In the genomic region with DNA sequence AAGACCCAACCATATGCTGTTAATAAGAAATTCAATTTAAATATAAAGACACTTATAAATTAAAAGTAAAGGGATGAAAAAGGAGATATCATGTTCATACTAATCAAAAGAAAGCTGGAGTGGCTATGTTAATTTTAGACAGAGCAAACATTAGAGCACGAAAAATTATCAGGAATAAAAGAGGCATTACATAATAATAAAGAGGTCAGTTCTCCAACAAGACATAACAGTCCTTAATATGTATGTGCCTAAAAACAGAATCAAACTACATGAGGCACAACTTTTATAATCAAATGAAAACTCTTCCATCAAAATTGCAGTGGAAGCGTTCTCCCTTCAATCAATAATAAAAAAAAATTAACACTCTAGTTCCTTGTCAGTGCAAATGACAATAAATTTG, we compare ENCODE assay signal across 24 cellular contexts.
"Had no signal": no experiment of that assay in that cellular context is flagged by ENCODE, and none has a peak within 500 bp of the region (broad histone marks: within the 10 kb centered on the region; RNA-seq: fewer than 3 reads in every experiment).

No MANE protein-coding gene starts in this region.

- H3K27ac Mint-ChIP-seq: immature natural killer cell; mesothelial cell of epicardium; stimulated activated effector memory CD8-positive, alpha-beta T cell treated with anti-CD3 and anti-CD28 coated beads, Interleukin-12 subunit alpha, Interleukin-12 subunit beta, amount 100 ng/mL, for 72 hours; stimulated activated naive CD8-positive, alpha-beta T cell treated with anti-CD3 and anti-CD28 coated beads, Interleukin-15, amount 100 ng/mL, for 72 hours; type B pancreatic cell had no signal

- H3K9me3 Mint-ChIP-seq: immature natural killer cell; natural killer cell treated with Interleukin-12 subunit alpha and Interleukin-12 subunit beta and Interleukin-15 and Interleukin-18, amount 100 ng/mL, for 72 hours; stimulated activated effector memory CD8-positive, alpha-beta T cell treated with anti-CD3 and anti-CD28 coated beads, Interleukin-12 subunit alpha, Interleukin-12 subunit beta, amount 100 ng/mL, for 72 hours had no signal

- H3K27ac ChIP-seq: left ventricle myocardium inferior, ovary, prostate gland, skin epidermis, spleen, tibial nerve, uterus had no signal

- H3K27me3 ChIP-seq: ovary, spleen, tibial nerve, uterus had no signal

- H3K36me3 ChIP-seq: ovary, prostate gland, spleen, tibial nerve, uterus had no signal

- ATAC-seq: naive thymus-derived CD4-positive, alpha-beta T cell; natural killer cell treated with Interleukin-12 subunit alpha and Interleukin-12 subunit beta and Interleukin-15 and Interleukin-18, amount 100 ng/mL, for 72 hours; right cardiac atrium; sciatic nerve; stimulated activated effector memory CD8-positive, alpha-beta T cell treated with anti-CD3 and anti-CD28 coated beads, Interleukin-12 subunit alpha, Interleukin-12 subunit beta, amount 100 ng/mL, for 72 hours; stimulated activated naive CD8-positive, alpha-beta T cell treated with anti-CD3 and anti-CD28 coated beads, Interleukin-15, amount 100 ng/mL, for 72 hours had no signal

- DNase-seq: hypothalamus; immature natural killer cell; left ventricle myocardium inferior; mesendoderm; naive thymus-derived CD4-positive, alpha-beta T cell; ovary; posterior cingulate gyrus; retina; right cardiac atrium; spleen; stimulated activated CD4-positive, alpha-beta T cell treated with anti-CD3 and anti-CD28 coated beads, Interleukin-4, amount 100 ng/mL, for 24 hours; stimulated activated naive CD4-positive, alpha-beta T cell treated with Interleukin-2 at 50 U/mL for 16 hours; stimulated activated naive CD8-positive, alpha-beta T cell treated with anti-CD3 and anti-CD28 coated beads, Interleukin-15, amount 100 ng/mL, for 72 hours; substantia nigra; uterus had no signal

- H3K4me3 ChIP-seq: left ventricle myocardium inferior, lung, ovary, prostate gland, skin epidermis, spleen, tibial nerve, uterus had no signal

- H3K36me3 Mint-ChIP-seq: mesothelial cell of epicardium, type B pancreatic cell had no signal

- H3K4me1 Mint-ChIP-seq: mesothelial cell of epicardium had no signal

- H3K27me3 Mint-ChIP-seq: naive thymus-derived CD4-positive, alpha-beta T cell; stimulated activated naive CD8-positive, alpha-beta T cell treated with anti-CD3 and anti-CD28 coated beads, Interleukin-15, amount 100 ng/mL, for 72 hours; type B pancreatic cell had no signal

- H3K9me3 ChIP-seq: left ventricle myocardium inferior, ovary, prostate gland, tibial nerve, uterus had no signal

- H3K4me3 Mint-ChIP-seq: immature natural killer cell; mesothelial cell of epicardium; naive thymus-derived CD4-positive, alpha-beta T cell; stimulated activated effector memory CD8-positive, alpha-beta T cell treated with anti-CD3 and anti-CD28 coated beads, Interleukin-12 subunit alpha, Interleukin-12 subunit beta, amount 100 ng/mL, for 72 hours; stimulated activated naive CD8-positive, alpha-beta T cell treated with anti-CD3 and anti-CD28 coated beads, Interleukin-15, amount 100 ng/mL, for 72 hours; type B pancreatic cell had no signal

- H3K4me1 ChIP-seq: prostate gland, uterus had no signal
